Comparison of ENCODE assay signal across 8 cellular contexts in genomic region chr4:118865091-118865708, GRCh38.
DNase-seq lines count a peak whose midpoint lies in the region; ATAC-seq and TF ChIP-seq lines count a peak whose summit lies in the region.

No MANE protein-coding gene starts in this region.

- in situ Hi-C loops in astrocyte of the cerebellum (cut with HindIII; ENCODE audit: low sequenced_read_pairs) = no loop called here

- H3K36me3 Mint-ChIP-seq in T-helper 2 cell treated with Interferon-gamma antibody and Interleukin-4, amounts not matched to agents 5 μg/mL and 100 μg/mL, for 36 hours (ENCODE audit: low read depth) = no peaks in the 10 kb centered on the region

- H3K27me3 Mint-ChIP-seq in T-helper 2 cell treated with Interferon-gamma antibody and Interleukin-4, amounts not matched to agents 5 μg/mL and 100 μg/mL, for 36 hours (ENCODE audit: low read depth) = peaks cover 22% of the 10 kb centered on the region

- H3K27ac ChIP-seq in C4-2B = no peak overlapping the region

- TF ChIP-seq CTCF in C4-2B (conservative IDR thresholded peaks at IDR 0.05) (peak; percentile 82), astrocyte of the cerebellum (IDR thresholded peaks at IDR 0.05; ENCODE audit: low read depth, low read length, missing control alignments) (peak; percentile 88)

- H3K9me3 Mint-ChIP-seq in T-helper 2 cell treated with Interferon-gamma antibody and Interleukin-4, amounts not matched to agents 5 μg/mL and 100 μg/mL, for 36 hours = no peaks in the 10 kb centered on the region

- no peak overlapping the region for H3K4me3 Mint-ChIP-seq in T-helper 2 cell treated with Interferon-gamma antibody and Interleukin-4, amounts not matched to agents 5 μg/mL and 100 μg/mL, for 36 hours

- no peak overlapping the region for H3K4me3 ChIP-seq in astrocyte of the cerebellum (ENCODE audit: low read depth, low read length)

- ATAC-seq in GM18858 (IDR thresholded peaks at IDR 0.05; ENCODE audit: unreplicated experiment) (peak; percentile 67), HG03342 (IDR thresholded peaks at IDR 0.05; ENCODE audit: unreplicated experiment) (peak; percentile 88)

- peaks cover 4% of the 10 kb centered on the region for H3K4me1 Mint-ChIP-seq in T-helper 2 cell treated with Interferon-gamma antibody and Interleukin-4, amounts not matched to agents 5 μg/mL and 100 μg/mL, for 36 hours (ENCODE audit: low read depth)

- DNase-seq in NCI-H446 treated with DMSO at 0.1 percent for 48 hours (lab: John Stamatoyannopoulos, UW) (peak; percentile 49), astrocyte of the cerebellum (ENCODE audit: low read depth) (peak; percentile 39), iPS DF 19.7 (ENCODE audit: low read depth, low spot score) (peak; percentile 72), stromal cell of bone marrow (ENCODE audit: low read depth) (peak; percentile 34)
- no peak for DNase-seq in T-helper 2 cell treated with Interferon-gamma antibody and Interleukin-4, amounts not matched to agents 5 μg/mL and 100 μg/mL, for 36 hours (ENCODE audit: low spot score)

- H3K27ac Mint-ChIP-seq in T-helper 2 cell treated with Interferon-gamma antibody and Interleukin-4, amounts not matched to agents 5 μg/mL and 100 μg/mL, for 36 hours = no peak overlapping the region
